ENCODE assay signal across 8 cellular contexts in the genomic region with DNA sequence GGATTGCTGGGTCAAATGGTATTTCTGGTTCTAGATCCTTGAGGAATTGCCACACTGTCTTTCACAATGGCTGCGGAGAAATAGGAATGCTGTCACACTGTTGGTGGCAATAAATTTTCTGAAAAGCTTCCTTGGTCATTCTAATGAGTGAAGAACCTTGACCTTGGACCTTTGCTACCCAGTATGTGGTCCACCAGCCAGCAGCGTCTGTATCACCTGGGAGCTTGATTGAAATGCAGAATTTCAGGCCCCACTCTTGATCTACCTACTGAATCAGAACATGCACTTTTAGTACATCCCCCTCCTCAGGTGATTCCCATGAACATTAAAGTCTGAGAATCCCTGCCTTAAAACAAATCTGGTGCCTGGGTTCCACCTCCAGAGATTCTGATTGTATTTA. TPM values are rescaled to one million over a fixed set of nuclear protein-coding genes. Genes with fewer than 3 reads are reported as not detected.
"Had no signal": no experiment of that assay in that cellular context is flagged by ENCODE, and none has a peak within 500 bp of the region (broad histone marks: within the 10 kb centered on the region; RNA-seq: fewer than 3 reads in every experiment).

No MANE protein-coding gene starts in this region.

- ATAC-seq: K562 had no signal

- FAIRE-seq: H54, HTR-8/SVneo, K562 had no signal

- H3K9me3 Mint-ChIP-seq: H9 had no signal

- DNase-seq: GOT3, H9, HCEC 1CT, IMR-90 had no signal

- H3K27ac Mint-ChIP-seq: H9 had no signal

- H3K4me3 Mint-ChIP-seq: H9 had no signal

- H3K4me3 ChIP-seq: K562 had no signal

RNA-seq across cellular contexts. Expression of a gene that starts 27.5 kb away (rescaled TPM):
- total RNA-seq: HT-29, IMR-90, K562 had no signal
- polyA plus RNA-seq: IMR-90, K562 had no signal
